ENCODE assay signal across 2 cellular contexts in genomic region chr12:2930865-2931264, GRCh38.
TF ChIP-seq lines count a peak whose summit lies in the region.

No MANE protein-coding gene starts in this region.

TF ChIP-seq in liver, 16 proteins besides CTCF, POLR2A, EP300 and RAD21:
- TF ChIP-seq FOXA1 (IDR thresholded peaks at IDR 0.05) (no peak), HNF4G (IDR thresholded peaks at IDR 0.05) (no peak), NR2F2 (IDR thresholded peaks at IDR 0.05) (peak; percentile 57)

TF ChIP-seq in HepG2, 621 proteins besides CTCF, POLR2A, EP300 and RAD21:
- TF ChIP-seq ATAD3A (CRISPR knock-in tag; IDR thresholded peaks at IDR 0.05) = no peak
- TF ChIP-seq ZBTB10 (CRISPR knock-in tag; IDR thresholded peaks at IDR 0.05; ENCODE audit: borderline replicate concordance) = no peak
- no peak for TF ChIP-seq HMGXB3 (CRISPR knock-in tag; IDR thresholded peaks at IDR 0.05; ENCODE audit: borderline replicate concordance)
- no peak for TF ChIP-seq FIP1L1 (IDR thresholded peaks at IDR 0.05; ENCODE audit: borderline replicate concordance, insufficient read depth, low read depth, low read length)
- TF ChIP-seq TARDBP (CRISPR knock-in tag; IDR thresholded peaks at IDR 0.05) = no peak
- no peak for TF ChIP-seq YEATS2 (CRISPR knock-in tag; IDR thresholded peaks at IDR 0.05; ENCODE audit: borderline replicate concordance)
- TF ChIP-seq ZNF441 (CRISPR knock-in tag; IDR thresholded peaks at IDR 0.05; ENCODE audit: borderline replicate concordance) = no peak
- no peak for TF ChIP-seq ZNF354B (CRISPR knock-in tag; IDR thresholded peaks at IDR 0.05)
